Comparison of ENCODE assay signal across 33 cellular contexts in genomic region chr3:130423064-130423463, GRCh38.
"Had no signal": no experiment of that assay in that cellular context is flagged by ENCODE, and none has a peak within 500 bp of the region (broad histone marks: within the 10 kb centered on the region; RNA-seq: fewer than 3 reads in every experiment).

No MANE protein-coding gene starts in this region.

- H3K9me3 ChIP-seq: ascending aorta, body of pancreas, breast epithelium had no signal

- H3K4me1 ChIP-seq: ascending aorta, body of pancreas, breast epithelium had no signal

- H3K36me3 ChIP-seq: ascending aorta, brain microvascular endothelial cell, breast epithelium, cardiac muscle cell had no signal

- ATAC-seq: activated naive CD4-positive, alpha-beta T cell treated with anti-CD3 and anti-CD28 coated beads, Interleukin-2, amount 50 U/mL, for 72 hours; activated naive CD8-positive, alpha-beta T cell treated with anti-CD3 and anti-CD28 coated beads, Interleukin-2, amount 50 U/mL, for 24 hours; activated T-cell treated with anti-CD3 and anti-CD28 coated beads, Interleukin-2, amount 50 U/mL, for 4 hours; activated T-cell treated with anti-CD3 and anti-CD28 coated beads, Interleukin-2, amount 50 U/mL, for 72 hours; activated T-helper 17 cell treated with anti-CD3 and anti-CD28 coated beads, Interleukin-2, amount 50 U/mL, for 72 hours; body of pancreas had no signal

- DNase-seq: activated effector memory CD4-positive, alpha-beta T cell treated with anti-CD3 and anti-CD28 coated beads, Interleukin-2, amount 50 U/mL, for 16 hours; activated effector memory CD4-positive, alpha-beta T cell treated with Interleukin-2 at 50 U/mL for 16 hours; activated gamma-delta T cell; activated gamma-delta T cell treated with Interleukin-2 at 50 U/mL for 16 hours; activated naive CD4-positive, alpha-beta T cell; activated naive CD4-positive, alpha-beta T cell treated with anti-CD3 and anti-CD28 coated beads for 36 hours; activated naive CD4-positive, alpha-beta T cell treated with anti-CD3 and anti-CD28 coated beads, Interleukin-2, amount 10 ng/mL, durations not matched to agents 7 days and 5 days; activated naive CD4-positive, alpha-beta T cell treated with anti-CD3 and anti-CD28 coated beads, Interleukin-2, amount 50 U/mL, for 16 hours; activated naive CD4-positive, alpha-beta T cell treated with Interleukin-2 at 50 U/mL for 16 hours; activated naive CD8-positive, alpha-beta T cell treated with anti-CD3 and anti-CD28 coated beads for 36 hours; activated naive CD8-positive, alpha-beta T cell treated with anti-CD3 and anti-CD28 coated beads, Interleukin-2, amount 10 ng/mL, durations not matched to agents 7 days and 5 days; activated naive CD8-positive, alpha-beta T cell treated with anti-CD3 and anti-CD28 coated beads, Interleukin-2, amount 50 U/mL, for 24 hours; activated T-cell treated with anti-CD3 and anti-CD28 coated beads, Interleukin-2, amount 50 U/mL, for 1 hour; activated T-cell treated with anti-CD3 and anti-CD28 coated beads, Interleukin-2, amount 50 U/mL, for 24 hours; activated T-cell treated with anti-CD3 and anti-CD28 coated beads, Interleukin-2, amount 50 U/mL, for 4 hours; activated T-cell treated with anti-CD3 and anti-CD28 coated beads, Interleukin-2, amount 50 U/mL, for 48 hours; activated T-cell treated with anti-CD3 and anti-CD28 coated beads, Interleukin-2, amount 50 U/mL, for 72 hours; amniotic stem cell; amygdala; anterior cingulate cortex; aorta; body of pancreas; brain microvascular endothelial cell; caudate nucleus; central memory CD4-positive, alpha-beta T cell; cerebellar nuclear complex had no signal

- H3K27ac ChIP-seq: ascending aorta, body of pancreas, brain microvascular endothelial cell, breast epithelium, cardiac muscle cell had no signal

- H3K27me3 ChIP-seq: ascending aorta, body of pancreas, brain microvascular endothelial cell, breast epithelium, cardiac muscle cell had no signal

- FAIRE-seq: astrocyte, bronchial epithelial cell had no signal

- H3K4me3 ChIP-seq: ascending aorta, body of pancreas, breast epithelium, cardiac muscle cell had no signal
